ENCODE assay signal across 8 cellular contexts in the genomic region with DNA sequence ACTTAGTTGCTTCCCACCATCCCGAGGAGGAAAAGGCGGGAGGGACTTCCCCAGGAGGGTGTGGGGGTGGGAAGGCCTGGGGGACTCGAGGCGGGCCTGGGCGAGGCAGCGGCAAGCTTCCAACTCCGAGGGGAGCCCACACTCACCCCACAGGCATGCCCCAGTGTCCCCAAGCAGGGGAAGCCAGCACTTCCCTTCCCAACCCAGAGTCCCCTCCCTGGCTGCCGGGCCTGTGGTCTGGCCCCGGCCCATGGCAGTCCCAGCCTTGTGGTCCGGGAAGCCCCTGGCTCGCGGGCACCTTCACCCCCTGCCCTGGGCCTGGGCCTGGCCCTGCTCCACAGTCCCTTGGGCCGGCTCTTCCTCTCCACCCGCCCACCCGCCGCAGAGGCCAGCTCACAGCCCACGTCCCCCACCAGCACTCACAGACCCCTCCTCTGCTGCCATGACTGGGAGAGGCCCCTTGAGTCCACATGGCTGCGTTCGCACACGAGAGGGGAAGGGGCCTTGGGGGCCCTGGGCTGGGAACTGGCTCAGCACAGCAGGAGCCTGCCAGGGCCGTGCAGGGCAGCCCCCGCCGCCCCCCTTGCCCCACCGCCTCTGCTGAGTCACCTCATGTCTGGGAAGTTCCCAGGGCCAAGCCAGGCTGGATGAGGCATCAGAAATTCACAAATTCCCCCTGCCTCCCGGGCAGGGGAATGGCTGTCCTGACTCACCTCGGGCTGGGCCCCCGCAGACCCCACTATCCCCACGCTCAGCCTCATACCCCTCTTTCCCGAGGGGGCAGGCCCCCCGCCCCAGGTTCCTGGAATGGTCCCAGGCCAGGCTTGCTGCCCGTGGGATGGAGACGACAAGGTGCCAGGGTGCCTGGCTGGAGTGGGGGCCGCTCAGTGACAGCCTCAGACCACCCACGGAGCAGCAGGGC. TPM values are rescaled to one million over a fixed set of nuclear protein-coding genes. Genes with fewer than 3 reads are reported as not detected.
A peak's percentile ranks its signal among the peaks of the same experiment; 100 is the strongest.
DNase-seq lines count a peak whose midpoint lies in the region.

No MANE protein-coding gene starts in this region.

- H3K9me3 ChIP-seq in stomach smooth muscle (ENCODE audit: control insufficient read depth in 2 of 2, low read length in 2 of 2), result no peaks in the 10 kb centered on the region

- H3K27ac Mint-ChIP-seq in activated CD4-positive, alpha-beta memory T cell treated with anti-CD3 and anti-CD28 coated beads for 36 hours, result no peak overlapping the region

- no peaks in the 10 kb centered on the region for H3K36me3 ChIP-seq in stomach smooth muscle (ENCODE audit: control insufficient read depth in 2 of 2, insufficient read depth in 2 of 2, low read length in 2 of 2)

- peak overlapping the region; percentile 20 to 40 for H3K4me3 ChIP-seq in stomach smooth muscle (ENCODE audit: low read length in 2 of 2)

- peaks cover 5% of the 10 kb centered on the region for H3K27me3 Mint-ChIP-seq in activated CD4-positive, alpha-beta memory T cell treated with anti-CD3 and anti-CD28 coated beads for 36 hours

- POLR2A ChIA-PET in activated CD4-positive, alpha-beta memory T cell treated with anti-CD3 and anti-CD28 coated beads for 36 hours (lab: Charles Lee), result no interaction called here

- CTCF ChIA-PET in activated CD4-positive, alpha-beta memory T cell treated with anti-CD3 and anti-CD28 coated beads for 36 hours (lab: Charles Lee), result no interaction called here

- H3K36me3 Mint-ChIP-seq in activated CD4-positive, alpha-beta memory T cell treated with anti-CD3 and anti-CD28 coated beads for 36 hours, result no peaks in the 10 kb centered on the region

- no peak overlapping the region for H3K4me3 Mint-ChIP-seq in activated CD4-positive, alpha-beta memory T cell treated with anti-CD3 and anti-CD28 coated beads for 36 hours

- H3K4me1 ChIP-seq in stomach smooth muscle (ENCODE audit: control insufficient read depth, insufficient read depth, low read length), result peaks cover 82% of the 10 kb centered on the region

- DNase-seq in HCEC 1CT (peak; percentile 90), astrocyte of the hippocampus (ENCODE audit: low read depth, low spot score) (peak; percentile 98), iPS-NIHi7 (ENCODE audit: extremely low spot score) (peak; percentile 76), NCI-H187 (lab: John Stamatoyannopoulos, UW) (no peak), COLO668 (lab: John Stamatoyannopoulos, UW; ENCODE audit: unreplicated experiment) (no peak)
- DNase-seq in activated naive CD4-positive, alpha-beta T cell (lab: John Stamatoyannopoulos, UW), result no peak
- DNase-seq in activated CD4-positive, alpha-beta memory T cell treated with anti-CD3 and anti-CD28 coated beads for 36 hours, result no peak

- intact Hi-C loops in activated CD4-positive, alpha-beta memory T cell treated with anti-CD3 and anti-CD28 coated beads for 36 hours (cut with micrococcal nuclease), result no loop called here

- H3K4me1 Mint-ChIP-seq in activated CD4-positive, alpha-beta memory T cell treated with anti-CD3 and anti-CD28 coated beads for 36 hours (ENCODE audit: low read depth), result peaks cover 3% of the 10 kb centered on the region

- H3K9me3 Mint-ChIP-seq in activated CD4-positive, alpha-beta memory T cell treated with anti-CD3 and anti-CD28 coated beads for 36 hours, result no peaks in the 10 kb centered on the region

- H3K27me3 ChIP-seq in stomach smooth muscle (ENCODE audit: control insufficient read depth in 1 of 2, insufficient read depth in 2 of 2, low read length in 2 of 2), result no peaks in the 10 kb centered on the region

- H3K27ac ChIP-seq in stomach smooth muscle (ENCODE audit: low read length), result peak overlapping the region; percentile 92

- H3K9ac ChIP-seq in stomach smooth muscle (ENCODE audit: low read length in 2 of 2), result peak overlapping the region; percentile 42 to 49

RNA-seq across cellular contexts. Expression of gene BAHCC1, which starts 27.8 kb away (rescaled TPM):
- total RNA-seq in activated CD4-positive, alpha-beta memory T cell treated with anti-CD3 and anti-CD28 coated beads for 36 hours, result under 1 TPM in 1 of 2 experiments, not detected in 1; 0.10 TPM

Comparison
In these comparisons a context has a peak if more than half of its experiments do, and no peak if none do; other contexts are left out.
1. DNase-seq: peak in HCEC 1CT (single experiment), astrocyte of the hippocampus (single experiment) and iPS-NIHi7 (single experiment); none in activated naive CD4-positive, alpha-beta T cell (0 of 4), activated CD4-positive, alpha-beta memory T cell treated with anti-CD3 and anti-CD28 coated beads for 36 hours (single experiment), NCI-H187 (0 of 2) and COLO668 (single experiment).